In genomic region chr14:105487449-105487985, GRCh38 we compare ENCODE assay signal across 9 cellular contexts. TPM values are rescaled to one million over a fixed set of nuclear protein-coding genes. Genes with fewer than 3 reads are reported as not detected.
DNase-seq lines count a peak whose midpoint lies in the region; ATAC-seq and TF ChIP-seq lines count a peak whose summit lies in the region.
"Had no signal": no experiment of that assay in that cellular context is flagged by ENCODE, and none has a peak within 500 bp of the region (broad histone marks: within the 10 kb centered on the region; RNA-seq: fewer than 3 reads in every experiment).

No MANE protein-coding gene starts in this region.

- intact Hi-C loops in OCI-LY7 (cut with micrococcal nuclease; ENCODE audit: unreplicated experiment): no loop called here
- intact Hi-C loops in ascending aorta (cut with DNase I): loop anchor here (10.0 kb wide), 3 partner anchors 463 to 803 kb away; partner anchors contain the start of genes CDCA4 and INF2
- intact Hi-C loops in posterior cingulate gyrus (cut with DNase I): no loop called here

- peak overlapping the region; percentile 60 for H3K4me2 ChIP-seq in OCI-LY7 (ENCODE audit: low read length)

- 0 out of 2 replicates have a peak, but pooled peaks cover 6% of the 10 kb centered on the region for H3K79me2 ChIP-seq in OCI-LY7 (ENCODE audit: insufficient read depth, low read depth, low read length)

- DNase-seq in OCI-LY7 (ENCODE audit: low spot score) (no peak), ascending aorta (ENCODE audit: low spot score in 2 of 2) (no peak), posterior cingulate gyrus (no peak), NCI-H2029 (lab: John Stamatoyannopoulos, UW) (no peak)

- H3K4me3 ChIP-seq in OCI-LY7 (ENCODE audit: low read depth, low read length, poor library complexity, severe bottlenecking) (peak overlapping the region; percentile 35), ascending aorta (peak overlapping the region; percentile 55 to 64), mononuclear cell (ENCODE audit: low read length) (peak overlapping the region; percentile 66), urinary bladder (ENCODE audit: low read depth, low read length) (peak overlapping the region; percentile 39)

- peaks cover under 1% of the 10 kb centered on the region; the same call in 1 of the 2 replicates for H3K4me1 ChIP-seq in ES-I3 (ENCODE audit: insufficient read depth, low read length)
- H3K4me1 ChIP-seq in OCI-LY7 (ENCODE audit: insufficient read depth, low read length, poor library complexity, severe bottlenecking): peaks cover 35% of the 10 kb centered on the region
- peaks cover 35 to 64% of the 10 kb centered on the region in 2 donors for H3K4me1 ChIP-seq in ascending aorta
- H3K4me1 ChIP-seq in mononuclear cell (ENCODE audit: insufficient read depth, low read length): peaks cover 76% of the 10 kb centered on the region
- H3K4me1 ChIP-seq in urinary bladder (ENCODE audit: insufficient read depth): no peaks in the 10 kb centered on the region

- TF ChIP-seq CTCF in OCI-LY7 (conservative IDR thresholded peaks at IDR 0.05; ENCODE audit: low read length) (no peak), ascending aorta (IDR thresholded peaks at IDR 0.05) (no peak)

- CTCF ChIA-PET in OCI-LY7 (lab: Charles Lee; ENCODE audit: unreplicated experiment): no interaction called here

- POLR2A ChIA-PET in OCI-LY7 (lab: Charles Lee): no interaction called here

- no peak overlapping the region for H2AFZ ChIP-seq in OCI-LY7 (ENCODE audit: low read length)

- no peaks in the 10 kb centered on the region for H3K36me3 ChIP-seq in ES-I3 (ENCODE audit: insufficient read depth, low read length)
- peaks cover 7% of the 10 kb centered on the region; the same call in 1 of the 2 replicates for H3K36me3 ChIP-seq in OCI-LY7 (ENCODE audit: insufficient read depth, low read length)
- H3K36me3 ChIP-seq in ascending aorta: no peaks in the 10 kb centered on the region
- no peaks in the 10 kb centered on the region for H3K36me3 ChIP-seq in urinary bladder (ENCODE audit: insufficient read depth)

- H4K20me1 ChIP-seq in OCI-LY7 (ENCODE audit: insufficient read depth, low read length): peaks cover under 1% of the 10 kb centered on the region; the same call in 1 of the 2 replicates

- no peaks in the 10 kb centered on the region for H3K9me2 ChIP-seq in OCI-LY7 (ENCODE audit: insufficient read depth, low read length)

- H3K27ac ChIP-seq in OCI-LY7 (ENCODE audit: low read depth, low read length, poor library complexity, severe bottlenecking) (no peak overlapping the region), ascending aorta (peak overlapping the region; percentile 89 to 99), urinary bladder (ENCODE audit: low read depth) (peak overlapping the region; percentile 51)

- no peaks in the 10 kb centered on the region for H3K27me3 ChIP-seq in ascending aorta
- H3K27me3 ChIP-seq in mononuclear cell (ENCODE audit: insufficient read depth, low read length): peaks cover 5% of the 10 kb centered on the region

- H3K9me3 ChIP-seq in ES-I3 (ENCODE audit: control insufficient read depth, insufficient read depth, low read length) (no peaks in the 10 kb centered on the region), OCI-LY7 (ENCODE audit: low read length) (no peaks in the 10 kb centered on the region), ascending aorta (no peaks in the 10 kb centered on the region), mononuclear cell (ENCODE audit: low read depth, low read length) (no peaks in the 10 kb centered on the region)

- 8% methylated on average over 48 of the region's 48 CpGs for WGBS in urinary bladder

- no TSS peak for BruUV-seq in OCI-LY7 (replicated peaks; lab: Mats Ljungman, UMichigan)

- no peak for ATAC-seq in GM21737 (IDR thresholded peaks at IDR 0.05; ENCODE audit: unreplicated experiment)

- peak overlapping the region; percentile 53; the same call in 1 of the 2 replicates for H3K9ac ChIP-seq in ES-I3 (ENCODE audit: low read depth, low read length)

RNA-seq across cellular contexts. Expression of gene CRIP1, which starts 0.8 kb away (rescaled TPM):
- 4.1 and 4.6 TPM in 2 replicates for total RNA-seq in OCI-LY7 (2014; rRNA removed; shearing (Covaris generic))
- 1.5 TPM in 1 of 2 replicates, not detected in the other for total RNA-seq in OCI-LY7 (2022)
- 106 TPM for total RNA-seq in ascending aorta
- total RNA-seq in mononuclear cell: 88.2 TPM
- total RNA-seq in urinary bladder: 9.4 TPM
- polyA plus RNA-seq in urinary bladder: 92.4 TPM
- total RNA-seq: lung microvascular endothelial cell had no signal

RNA-seq across cellular contexts. Expression of gene TEDC1, which starts 3.5 kb away (rescaled TPM):
- total RNA-seq in OCI-LY7 (2014; rRNA removed; shearing (Covaris generic)): 53.2 and 57.4 TPM in 2 replicates
- total RNA-seq in OCI-LY7 (2022) (55.8 and 58.0 TPM in 2 replicates), ascending aorta (12.7 TPM), mononuclear cell (19.9 TPM), urinary bladder (4.2 TPM)
- polyA plus RNA-seq in urinary bladder: 10.6 TPM

RNA-seq across cellular contexts. Expression of gene CRIP2, which starts 12.9 kb away (rescaled TPM):
- not detected in 2 replicates for total RNA-seq in OCI-LY7 (2014; rRNA removed; shearing (Covaris generic))
- total RNA-seq in OCI-LY7 (2022): not detected in 2 replicates
- 665 TPM for total RNA-seq in ascending aorta
- total RNA-seq in mononuclear cell: 10.8 TPM
- 53.7 TPM for total RNA-seq in urinary bladder
- 245 TPM for polyA plus RNA-seq in urinary bladder

RNA-seq across cellular contexts. Expression of gene TMEM121, which starts 38.9 kb away (rescaled TPM):
- total RNA-seq in OCI-LY7 (2014; rRNA removed; shearing (Covaris generic)): 0.25 and 0.70 TPM in 2 replicates
- total RNA-seq in OCI-LY7 (2022) (0.21 and 0.31 TPM in 2 replicates), ascending aorta (34.6 TPM), mononuclear cell (1.5 TPM), urinary bladder (1.3 TPM)
- 6.7 TPM for polyA plus RNA-seq in urinary bladder

Comparison
In these comparisons a context has a peak if more than half of its experiments do, and no peak if none do; other contexts are left out.
1. RNA of gene CRIP2, which starts 12.9 kb away (total RNA-seq): 665 TPM in ascending aorta (single experiment); 53.7 TPM in urinary bladder (single experiment), 10.8 TPM in mononuclear cell (single experiment) and not detected in OCI-LY7; every median in the first group is over 10 times any median in the second.
2. Peak in every context shown above with its lines, with median percentiles within 50 percentile points of each other: H3K4me3 ChIP-seq.